Comparison of ENCODE assay signal across 8 cellular contexts in the genomic region with DNA sequence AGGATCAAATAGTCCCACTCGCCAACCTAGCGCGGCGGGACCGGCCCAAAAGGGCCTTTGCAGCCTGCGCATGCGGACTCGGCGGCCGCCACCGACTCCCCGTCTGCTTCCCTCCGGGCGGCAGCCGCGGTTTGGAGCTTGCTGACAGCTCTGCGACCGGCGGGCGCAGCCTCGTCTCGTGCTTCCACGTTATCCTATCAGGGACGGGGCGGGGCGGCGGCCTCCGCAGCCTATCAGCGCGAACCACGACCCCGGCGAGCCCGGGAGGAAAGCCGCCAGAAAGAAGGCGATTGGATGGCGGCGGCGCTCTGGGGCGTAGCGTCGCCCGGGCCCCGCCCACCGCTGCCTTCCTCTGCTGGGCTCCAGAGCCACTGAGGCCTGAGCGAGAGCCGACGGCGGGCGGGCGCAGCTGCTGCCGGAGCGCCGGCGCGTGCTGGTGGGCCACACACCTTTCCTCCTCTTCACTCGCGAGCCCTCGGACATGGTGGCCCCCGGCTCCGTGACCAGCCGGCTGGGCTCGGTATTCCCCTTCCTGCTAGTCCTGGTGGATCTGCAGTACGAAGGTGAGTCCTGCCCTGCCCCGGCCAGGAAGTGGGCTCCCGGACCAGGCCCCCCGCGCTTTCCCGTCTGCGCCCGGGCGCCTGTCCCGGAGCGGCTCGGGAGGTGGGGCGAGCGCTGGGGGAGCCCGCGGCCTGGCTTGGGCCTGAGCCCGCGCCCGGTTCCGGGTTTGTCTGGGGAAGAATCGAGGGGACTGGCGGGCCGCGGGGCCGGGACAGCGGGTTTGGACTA. TPM values are rescaled to one million over a fixed set of nuclear protein-coding genes. Genes with fewer than 3 reads are reported as not detected.
DNase-seq lines count a peak whose midpoint lies in the region; ATAC-seq and TF ChIP-seq lines count a peak whose summit lies in the region.

A gene with protein sequence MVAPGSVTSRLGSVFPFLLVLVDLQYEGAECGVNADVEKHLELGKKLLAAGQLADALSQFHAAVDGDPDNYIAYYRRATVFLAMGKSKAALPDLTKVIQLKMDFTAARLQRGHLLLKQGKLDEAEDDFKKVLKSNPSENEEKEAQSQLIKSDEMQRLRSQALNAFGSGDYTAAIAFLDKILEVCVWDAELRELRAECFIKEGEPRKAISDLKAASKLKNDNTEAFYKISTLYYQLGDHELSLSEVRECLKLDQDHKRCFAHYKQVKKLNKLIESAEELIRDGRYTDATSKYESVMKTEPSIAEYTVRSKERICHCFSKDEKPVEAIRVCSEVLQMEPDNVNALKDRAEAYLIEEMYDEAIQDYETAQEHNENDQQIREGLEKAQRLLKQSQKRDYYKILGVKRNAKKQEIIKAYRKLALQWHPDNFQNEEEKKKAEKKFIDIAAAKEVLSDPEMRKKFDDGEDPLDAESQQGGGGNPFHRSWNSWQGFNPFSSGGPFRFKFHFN (plus strand): TSS at position 365 of the 789 bp plus-strand sequence. CDS start 117 bp downstream, at position 482.

- H3K27ac ChIP-seq in CD8-positive, alpha-beta T cell (ENCODE audit: low read depth, low read length): peak within 1 kb of the TSS; percentile 76
- peak within 1 kb of the TSS; percentile 76 for H3K27ac ChIP-seq in ectodermal cell (ENCODE audit: insufficient read depth, low read depth, low read length, poor library complexity, severe bottlenecking)
- peak within 1 kb of the TSS; percentile 98 for H3K27ac ChIP-seq in lower lobe of right lung

- no peaks in the 10 kb centered on the region for H3K27me3 Mint-ChIP-seq in CD8-positive, alpha-beta T cell (ENCODE audit: low read depth)

- no peaks in the 10 kb centered on the region for H3K27me3 ChIP-seq in CD8-positive, alpha-beta T cell (ENCODE audit: insufficient read depth, low read length)
- H3K27me3 ChIP-seq in ectodermal cell (ENCODE audit: control insufficient read depth, insufficient read depth, low read length, poor library complexity, severe bottlenecking): peaks cover 7% of the 10 kb centered on the region
- H3K27me3 ChIP-seq in lower lobe of right lung (ENCODE audit: low read depth): no peaks in the 10 kb centered on the region

- TF ChIP-seq CTCF in CD8-positive, alpha-beta T cell (IDR thresholded peaks at IDR 0.05): no peak
- TF ChIP-seq CTCF in lower lobe of right lung (IDR thresholded peaks at IDR 0.05): no peak

- no peaks in the 10 kb centered on the region for H3K9me3 ChIP-seq in CD8-positive, alpha-beta T cell (ENCODE audit: low read length)
- H3K9me3 ChIP-seq in ectodermal cell (ENCODE audit: control insufficient read depth, low read length): no peaks in the 10 kb centered on the region
- peaks cover 1% of the 10 kb centered on the region for H3K9me3 ChIP-seq in lower lobe of right lung

- H3K36me3 Mint-ChIP-seq in CD8-positive, alpha-beta T cell: peaks cover 20% of the 10 kb centered on the region

- H3K9me3 Mint-ChIP-seq in CD8-positive, alpha-beta T cell: peaks cover 14% of the 10 kb centered on the region

- H3K4me3 Mint-ChIP-seq in CD8-positive, alpha-beta T cell: peak within 1 kb of the TSS; percentile 94

- peak; percentile 94 to 98 (median 98) for DNase-seq in CD8-positive, alpha-beta T cell
- DNase-seq in HS-27A (ENCODE audit: low read depth) (peak; percentile 75), NK-92 (lab: John Stamatoyannopoulos, UW; ENCODE audit: unreplicated experiment) (peak; percentile 72), lower lobe of right lung (peak; percentile 100)
- peak; percentile 94 to 97 for DNase-seq in activated CD8-positive, alpha-beta memory T cell treated with anti-CD3 and anti-CD28 coated beads for 1 hour (ENCODE audit: extremely low read depth in 1 of 2, low read depth in 1 of 2)
- DNase-seq in stimulated activated CD4-positive, alpha-beta T cell treated with anti-CD3 and anti-CD28 coated beads, TNF-alpha, amount 100 ng/mL, for 24 hours (ENCODE audit: low read depth in 3 of 3): peak; percentile 96 to 97 (median 97)

- 0% methylated on average over 89 of the region's 89 CpGs for WGBS in ectodermal cell, 2 experiments

- no peaks in the 10 kb centered on the region for H3K36me3 ChIP-seq in CD8-positive, alpha-beta T cell (ENCODE audit: insufficient read depth, low read length)
- no peaks in the 10 kb centered on the region for H3K36me3 ChIP-seq in ectodermal cell (ENCODE audit: control insufficient read depth, insufficient read depth, low read length)
- H3K36me3 ChIP-seq in lower lobe of right lung: no peaks in the 10 kb centered on the region

- CTCF ChIA-PET in CD8-positive, alpha-beta T cell (lab: Charles Lee): no interaction called here

- ATAC-seq in CD8-positive, alpha-beta T cell: peak; percentile 94
- ATAC-seq in GM19467 (IDR thresholded peaks at IDR 0.05; ENCODE audit: unreplicated experiment) (peak; percentile 96), lower lobe of right lung (peak; percentile 98 to 99)

- peak within 1 kb of the TSS; percentile 88 for H3K4me3 ChIP-seq in CD8-positive, alpha-beta T cell (ENCODE audit: low read depth, low read length)
- peak within 1 kb of the TSS; percentile 83 for H3K4me3 ChIP-seq in ectodermal cell (ENCODE audit: insufficient read depth, low read depth, low read length)
- H3K4me3 ChIP-seq in lower lobe of right lung: peak within 1 kb of the TSS; percentile 89

- peaks cover 66% of the 10 kb centered on the region for H3K4me1 Mint-ChIP-seq in CD8-positive, alpha-beta T cell (ENCODE audit: low read depth)

- POLR2A ChIA-PET in CD8-positive, alpha-beta T cell (lab: Charles Lee): interaction anchor here (0.9 to 1.2 kb wide), 5 partner anchors 11 to 1756 kb away, joined by 3 to 14 read pairs (median 3); a partner anchor contains a TSS

- H3K27ac Mint-ChIP-seq in CD8-positive, alpha-beta T cell: peak within 1 kb of the TSS; percentile 94

- H3K4me1 ChIP-seq in CD8-positive, alpha-beta T cell (ENCODE audit: insufficient read depth, low read length): peaks cover 30% of the 10 kb centered on the region
- H3K4me1 ChIP-seq in ectodermal cell (ENCODE audit: control insufficient read depth, insufficient read depth, low read length) (no peaks in the 10 kb centered on the region), lower lobe of right lung (peaks cover 43% of the 10 kb centered on the region)

- intact Hi-C loops in CD8-positive, alpha-beta T cell (cut with DNase I, micrococcal nuclease): loop anchor here (2.0 to 10.0 kb wide), 17 partner anchors 16 to 1756 kb away; a partner anchor contains a TSS
- intact Hi-C loops in lower lobe of right lung (cut with DNase I): no loop called here

RNA-seq across cellular contexts. Expression of the gene that starts here (rescaled TPM):
- 10 to 100 TPM; 26.2 to 28.5 TPM for total RNA-seq in CD8-positive, alpha-beta T cell
- 17.1 TPM for polyA plus RNA-seq in ectodermal cell (2013, experiment 1 of 4)
- 18.1 TPM for polyA plus RNA-seq in ectodermal cell (2013, experiment 2 of 4)
- 12.6 TPM for polyA plus RNA-seq in ectodermal cell (2013, experiment 3 of 4)
- 13.1 TPM for polyA plus RNA-seq in ectodermal cell (2013, experiment 4 of 4)
- 56.7 TPM for total RNA-seq in lower lobe of right lung

Comparison
In these comparisons a context has a peak if more than half of its experiments do, and no peak if none do; other contexts are left out.
1. Peak in every context shown above with its lines: DNase-seq, ATAC-seq, H3K4me3 ChIP-seq and H3K27ac ChIP-seq.